Comparison of ENCODE assay signal across 22 cellular contexts in genomic region chr15:26630857-26631256, GRCh38.
"Had no signal": no experiment of that assay in that cellular context is flagged by ENCODE, and none has a peak within 500 bp of the region (broad histone marks: within the 10 kb centered on the region; RNA-seq: fewer than 3 reads in every experiment).

No MANE protein-coding gene starts in this region.

- H3K27me3 ChIP-seq: body of pancreas, cardiac muscle cell, upper lobe of right lung had no signal

- H3K27ac Mint-ChIP-seq: activated CD4-positive, alpha-beta T cell treated with anti-CD3 and anti-CD28 coated beads, Interleukin-2, amount 10 ng/mL, durations not matched to agents 24 days and 14 days; activated CD8-positive, alpha-beta T cell treated with anti-CD3 and anti-CD28 coated beads for 36 hours; activated naive CD4-positive, alpha-beta T cell treated with anti-CD3 and anti-CD28 coated beads, Interleukin-2, amount 50 U/mL, for 24 hours; activated T-helper 1 cell treated with anti-CD3 and anti-CD28 coated beads, Interleukin-12 subunit alpha, Interleukin-12 subunit beta, Interleukin-2, Interleukin-4 antibody, amounts not matched to agents 30 ng/mL and 10 ng/mL and 1 ng/mL, durations not matched to agents 14 hours and 24 hours and 36 hours; immature natural killer cell; naive thymus-derived CD8-positive, alpha-beta T cell; stimulated activated naive B cell treated with anti-CD40 and anti-IgM and Interleukin-4, amounts not matched to agents 10 μg/mL and 1 μg/mL and 100 μg/mL, for 72 hours; T-helper 1 cell treated with Interleukin-12 subunit alpha and Interleukin-12 subunit beta and Interleukin-4 antibody, amounts not matched to agents 30 μg/mL and 1 μg/mL, for 36 hours had no signal

- H3K36me3 ChIP-seq: cardiac muscle cell, heart right ventricle, upper lobe of right lung had no signal

- H3K9me3 ChIP-seq: body of pancreas, upper lobe of right lung had no signal

- H3K4me1 Mint-ChIP-seq: activated CD4-positive, alpha-beta T cell treated with anti-CD3 and anti-CD28 coated beads, Interleukin-2, amount 10 ng/mL, durations not matched to agents 24 days and 14 days; activated naive CD4-positive, alpha-beta T cell treated with anti-CD3 and anti-CD28 coated beads, Interleukin-2, amount 50 U/mL, for 24 hours; immature natural killer cell; naive thymus-derived CD8-positive, alpha-beta T cell; stimulated activated naive B cell treated with anti-CD40 and anti-IgM and Interleukin-4, amounts not matched to agents 10 μg/mL and 1 μg/mL and 100 μg/mL, for 72 hours had no signal

- H3K27ac ChIP-seq: cardiac muscle cell, heart right ventricle, upper lobe of right lung had no signal

- ATAC-seq: activated CD8-positive, alpha-beta T cell treated with anti-CD3 and anti-CD28 coated beads for 36 hours; body of pancreas; heart right ventricle; left lobe of liver; naive thymus-derived CD8-positive, alpha-beta T cell; sciatic nerve; stimulated activated naive B cell treated with anti-CD40 and anti-IgM and Interleukin-4, amounts not matched to agents 10 μg/mL and 1 μg/mL and 100 μg/mL, for 72 hours; upper lobe of right lung had no signal

- H3K4me1 ChIP-seq: upper lobe of right lung had no signal

- H3K27me3 Mint-ChIP-seq: activated CD4-positive, alpha-beta T cell treated with anti-CD3 and anti-CD28 coated beads, Interleukin-2, amount 10 ng/mL, durations not matched to agents 24 days and 14 days; activated CD8-positive, alpha-beta T cell treated with anti-CD3 and anti-CD28 coated beads for 36 hours; activated naive CD4-positive, alpha-beta T cell treated with anti-CD3 and anti-CD28 coated beads, Interleukin-2, amount 50 U/mL, for 24 hours; naive thymus-derived CD8-positive, alpha-beta T cell; stimulated activated naive B cell treated with anti-CD40 and anti-IgM and Interleukin-4, amounts not matched to agents 10 μg/mL and 1 μg/mL and 100 μg/mL, for 72 hours had no signal

- DNase-seq: activated CD4-positive, alpha-beta T cell treated with anti-CD3 and anti-CD28 coated beads, Interleukin-2, amount 10 ng/mL, durations not matched to agents 24 days and 14 days; activated CD8-positive, alpha-beta T cell treated with anti-CD3 and anti-CD28 coated beads for 36 hours; activated gamma-delta T cell treated with Interleukin-2 at 50 U/mL for 16 hours; anterior cingulate cortex; body of pancreas; cortex of kidney; foreskin fibroblast; heart right ventricle; immature natural killer cell; naive thymus-derived CD8-positive, alpha-beta T cell; small intestine; stimulated activated CD4-positive, alpha-beta T cell treated with anti-CD3 and anti-CD28 coated beads, Interleukin-2, amount 100 ng/mL, for 24 hours; stimulated activated naive B cell treated with anti-CD40 and anti-IgM and Interleukin-4, amounts not matched to agents 10 μg/mL and 1 μg/mL and 100 μg/mL, for 72 hours; T1000; upper lobe of right lung had no signal

- H3K36me3 Mint-ChIP-seq: activated naive CD4-positive, alpha-beta T cell treated with anti-CD3 and anti-CD28 coated beads, Interleukin-2, amount 50 U/mL, for 24 hours; immature natural killer cell; naive thymus-derived CD8-positive, alpha-beta T cell; stimulated activated naive B cell treated with anti-CD40 and anti-IgM and Interleukin-4, amounts not matched to agents 10 μg/mL and 1 μg/mL and 100 μg/mL, for 72 hours had no signal

- H3K4me3 Mint-ChIP-seq: activated CD4-positive, alpha-beta T cell treated with anti-CD3 and anti-CD28 coated beads, Interleukin-2, amount 10 ng/mL, durations not matched to agents 24 days and 14 days; activated CD8-positive, alpha-beta T cell treated with anti-CD3 and anti-CD28 coated beads for 36 hours; activated naive CD4-positive, alpha-beta T cell treated with anti-CD3 and anti-CD28 coated beads, Interleukin-2, amount 50 U/mL, for 24 hours; activated T-helper 1 cell treated with anti-CD3 and anti-CD28 coated beads, Interleukin-12 subunit alpha, Interleukin-12 subunit beta, Interleukin-2, Interleukin-4 antibody, amounts not matched to agents 30 ng/mL and 10 ng/mL and 1 ng/mL, durations not matched to agents 14 hours and 24 hours and 36 hours; immature natural killer cell; naive thymus-derived CD8-positive, alpha-beta T cell; stimulated activated naive B cell treated with anti-CD40 and anti-IgM and Interleukin-4, amounts not matched to agents 10 μg/mL and 1 μg/mL and 100 μg/mL, for 72 hours; T-helper 1 cell treated with Interleukin-12 subunit alpha and Interleukin-12 subunit beta and Interleukin-4 antibody, amounts not matched to agents 30 μg/mL and 1 μg/mL, for 36 hours had no signal

- H3K4me3 ChIP-seq: body of pancreas, cardiac muscle cell, heart right ventricle, lung, upper lobe of right lung had no signal
